Comparison of ENCODE assay signal across 21 cellular contexts in the genomic region with DNA sequence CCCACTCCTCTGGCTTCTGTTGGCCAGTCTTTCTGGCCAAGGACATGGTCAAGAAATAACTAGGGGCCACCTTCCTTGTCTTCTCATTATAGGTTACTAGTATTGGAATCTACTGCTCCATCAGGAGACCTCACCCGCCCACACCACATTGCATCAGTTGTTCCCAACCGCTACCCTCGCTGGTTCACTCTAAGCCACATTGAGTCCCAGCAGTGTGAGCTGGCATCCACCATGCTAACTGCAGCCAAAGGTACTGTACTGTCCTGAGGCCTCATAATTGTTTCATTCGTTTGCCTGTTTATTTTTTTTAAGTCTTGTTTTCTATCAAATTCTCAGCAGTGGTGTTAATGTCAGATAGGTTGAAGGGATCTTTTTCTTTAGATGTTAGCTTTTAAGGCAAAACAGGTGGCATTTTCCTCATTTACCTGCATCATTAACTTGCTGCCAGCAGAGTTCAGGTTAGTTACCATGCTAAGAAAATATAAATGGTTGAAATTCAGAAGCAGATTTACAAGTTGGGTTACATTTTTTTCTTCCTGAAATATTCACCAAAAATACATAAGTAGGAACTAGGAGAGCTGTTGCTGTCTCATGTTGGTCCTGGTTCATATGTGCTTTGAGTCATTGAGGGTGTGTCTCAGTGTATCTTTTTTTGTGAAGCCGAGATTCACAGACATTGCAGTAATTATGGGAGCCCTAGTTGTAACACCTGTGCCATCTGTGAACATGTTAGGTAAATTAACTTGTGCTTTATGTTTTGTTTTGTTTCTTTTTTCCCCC.
A peak's percentile ranks its signal among the peaks of the same experiment; 100 is the strongest.
DNase-seq lines count a peak whose midpoint lies in the region; ATAC-seq and TF ChIP-seq lines count a peak whose summit lies in the region.
"Had no signal": no experiment of that assay in that cellular context is flagged by ENCODE, and none has a peak within 500 bp of the region (broad histone marks: within the 10 kb centered on the region; RNA-seq: fewer than 3 reads in every experiment).

No MANE protein-coding gene starts in this region.

- no peak overlapping the region for H3K4me3 Mint-ChIP-seq in activated T-helper 17 cell treated with anti-CD3 and anti-CD28 coated beads, Interleukin-2, amount 50 U/mL, for 72 hours
- H3K4me3 Mint-ChIP-seq: activated CD4-positive, alpha-beta T cell treated with anti-CD3 and anti-CD28 coated beads, Interleukin-2, amount 10 ng/mL, durations not matched to agents 7 days and 5 days; naive thymus-derived CD4-positive, alpha-beta T cell had no signal

- no peaks in the 10 kb centered on the region for H3K27me3 Mint-ChIP-seq in activated T-helper 17 cell treated with anti-CD3 and anti-CD28 coated beads, Interleukin-2, amount 50 U/mL, for 72 hours
- H3K27me3 Mint-ChIP-seq: activated CD4-positive, alpha-beta T cell treated with anti-CD3 and anti-CD28 coated beads, Interleukin-2, amount 10 ng/mL, durations not matched to agents 7 days and 5 days; naive thymus-derived CD4-positive, alpha-beta T cell had no signal

- peak; percentile 44 for DNase-seq in NCI-H69 (lab: John Stamatoyannopoulos, UW)
- DNase-seq in upper lobe of right lung: no peak
- DNase-seq in HK-2 (ENCODE audit: unreplicated experiment): no peak
- DNase-seq: activated CD4-positive, alpha-beta T cell treated with anti-CD3 and anti-CD28 coated beads, Interleukin-2, amount 10 ng/mL, durations not matched to agents 7 days and 5 days; activated gamma-delta T cell; HCEC 1CT; Karpas-422; left ventricle myocardium inferior; naive thymus-derived CD4-positive, alpha-beta T cell; NCI-H1436; NCI-H446; NCI-H774; nucleus accumbens; sigmoid colon; stimulated activated CD4-positive, alpha-beta T cell treated with anti-CD3 and anti-CD28 coated beads, Interleukin-4, amount 100 ng/mL, for 1 hour; tibial artery had no signal

- no peak for TF ChIP-seq CTCF in upper lobe of right lung (IDR thresholded peaks at IDR 0.05)

- no peaks in the 10 kb centered on the region for H3K27me3 ChIP-seq in upper lobe of right lung
- H3K27me3 ChIP-seq: BLaER1 treated with 17β-estradiol and CSF1 and Interleukin-3, amounts not matched to agents 10 nM and 100 nM; sigmoid colon; tibial artery had no signal

- no peak for ATAC-seq in activated T-helper 17 cell treated with anti-CD3 and anti-CD28 coated beads, Interleukin-2, amount 50 U/mL, for 72 hours (replicated peaks)
- ATAC-seq in esophagus mucosa (peak; percentile 91), upper lobe of right lung (peak; percentile 32), GM18858 (IDR thresholded peaks at IDR 0.05; ENCODE audit: unreplicated experiment) (no peak), HG03135 (IDR thresholded peaks at IDR 0.05; ENCODE audit: unreplicated experiment) (no peak)
- ATAC-seq: naive thymus-derived CD4-positive, alpha-beta T cell had no signal

- H3K27ac Mint-ChIP-seq in activated T-helper 17 cell treated with anti-CD3 and anti-CD28 coated beads, Interleukin-2, amount 50 U/mL, for 72 hours: peak overlapping the region; percentile 25
- H3K27ac Mint-ChIP-seq: activated CD4-positive, alpha-beta T cell treated with anti-CD3 and anti-CD28 coated beads, Interleukin-2, amount 10 ng/mL, durations not matched to agents 7 days and 5 days; naive thymus-derived CD4-positive, alpha-beta T cell had no signal

- H3K36me3 ChIP-seq in upper lobe of right lung: peaks cover 82% of the 10 kb centered on the region

- H3K9me3 ChIP-seq in upper lobe of right lung: peaks cover under 1% of the 10 kb centered on the region

- H3K36me3 Mint-ChIP-seq in activated T-helper 17 cell treated with anti-CD3 and anti-CD28 coated beads, Interleukin-2, amount 50 U/mL, for 72 hours (ENCODE audit: low read depth): peaks cover 77% of the 10 kb centered on the region

- peaks cover 4% of the 10 kb centered on the region for H3K4me1 Mint-ChIP-seq in activated T-helper 17 cell treated with anti-CD3 and anti-CD28 coated beads, Interleukin-2, amount 50 U/mL, for 72 hours

- H3K4me1 ChIP-seq in upper lobe of right lung: no peaks in the 10 kb centered on the region
- H3K4me1 ChIP-seq: left ventricle myocardium inferior, tibial artery had no signal

- no peak overlapping the region for H3K4me3 ChIP-seq in upper lobe of right lung
- H3K4me3 ChIP-seq: BLaER1 treated with 17β-estradiol and CSF1 and Interleukin-3, amounts not matched to agents 10 nM and 100 nM; left ventricle myocardium inferior; sigmoid colon; tibial artery had no signal

- H3K9me3 Mint-ChIP-seq in activated T-helper 17 cell treated with anti-CD3 and anti-CD28 coated beads, Interleukin-2, amount 50 U/mL, for 72 hours: peaks cover 3% of the 10 kb centered on the region

- H3K27ac ChIP-seq in upper lobe of right lung: no peak overlapping the region
- H3K27ac ChIP-seq: BLaER1 treated with 17β-estradiol and CSF1 and Interleukin-3, amounts not matched to agents 10 nM and 100 nM; left ventricle myocardium inferior; sigmoid colon; tibial artery had no signal

- intact Hi-C loops in upper lobe of right lung (cut with DNase I): no loop called here

Comparison
In these comparisons a context has a peak if more than half of its experiments do, and no peak if none do; other contexts are left out.
1. ATAC-seq: peak in esophagus mucosa (single experiment) and upper lobe of right lung (single experiment); none in activated T-helper 17 cell treated with anti-CD3 and anti-CD28 coated beads, Interleukin-2, amount 50 U/mL, for 72 hours (single experiment), GM18858 (single experiment) and HG03135 (single experiment).